1 cellular context compared by ENCODE assay signal in genomic region chr12:96371787-96372699, GRCh38.
TF ChIP-seq lines count a peak whose summit lies in the region.

No MANE protein-coding gene starts in this region.

TF ChIP-seq in GM23338, 12 proteins besides CTCF, POLR2A, EP300 and RAD21:
- TF ChIP-seq, protein P1, sequence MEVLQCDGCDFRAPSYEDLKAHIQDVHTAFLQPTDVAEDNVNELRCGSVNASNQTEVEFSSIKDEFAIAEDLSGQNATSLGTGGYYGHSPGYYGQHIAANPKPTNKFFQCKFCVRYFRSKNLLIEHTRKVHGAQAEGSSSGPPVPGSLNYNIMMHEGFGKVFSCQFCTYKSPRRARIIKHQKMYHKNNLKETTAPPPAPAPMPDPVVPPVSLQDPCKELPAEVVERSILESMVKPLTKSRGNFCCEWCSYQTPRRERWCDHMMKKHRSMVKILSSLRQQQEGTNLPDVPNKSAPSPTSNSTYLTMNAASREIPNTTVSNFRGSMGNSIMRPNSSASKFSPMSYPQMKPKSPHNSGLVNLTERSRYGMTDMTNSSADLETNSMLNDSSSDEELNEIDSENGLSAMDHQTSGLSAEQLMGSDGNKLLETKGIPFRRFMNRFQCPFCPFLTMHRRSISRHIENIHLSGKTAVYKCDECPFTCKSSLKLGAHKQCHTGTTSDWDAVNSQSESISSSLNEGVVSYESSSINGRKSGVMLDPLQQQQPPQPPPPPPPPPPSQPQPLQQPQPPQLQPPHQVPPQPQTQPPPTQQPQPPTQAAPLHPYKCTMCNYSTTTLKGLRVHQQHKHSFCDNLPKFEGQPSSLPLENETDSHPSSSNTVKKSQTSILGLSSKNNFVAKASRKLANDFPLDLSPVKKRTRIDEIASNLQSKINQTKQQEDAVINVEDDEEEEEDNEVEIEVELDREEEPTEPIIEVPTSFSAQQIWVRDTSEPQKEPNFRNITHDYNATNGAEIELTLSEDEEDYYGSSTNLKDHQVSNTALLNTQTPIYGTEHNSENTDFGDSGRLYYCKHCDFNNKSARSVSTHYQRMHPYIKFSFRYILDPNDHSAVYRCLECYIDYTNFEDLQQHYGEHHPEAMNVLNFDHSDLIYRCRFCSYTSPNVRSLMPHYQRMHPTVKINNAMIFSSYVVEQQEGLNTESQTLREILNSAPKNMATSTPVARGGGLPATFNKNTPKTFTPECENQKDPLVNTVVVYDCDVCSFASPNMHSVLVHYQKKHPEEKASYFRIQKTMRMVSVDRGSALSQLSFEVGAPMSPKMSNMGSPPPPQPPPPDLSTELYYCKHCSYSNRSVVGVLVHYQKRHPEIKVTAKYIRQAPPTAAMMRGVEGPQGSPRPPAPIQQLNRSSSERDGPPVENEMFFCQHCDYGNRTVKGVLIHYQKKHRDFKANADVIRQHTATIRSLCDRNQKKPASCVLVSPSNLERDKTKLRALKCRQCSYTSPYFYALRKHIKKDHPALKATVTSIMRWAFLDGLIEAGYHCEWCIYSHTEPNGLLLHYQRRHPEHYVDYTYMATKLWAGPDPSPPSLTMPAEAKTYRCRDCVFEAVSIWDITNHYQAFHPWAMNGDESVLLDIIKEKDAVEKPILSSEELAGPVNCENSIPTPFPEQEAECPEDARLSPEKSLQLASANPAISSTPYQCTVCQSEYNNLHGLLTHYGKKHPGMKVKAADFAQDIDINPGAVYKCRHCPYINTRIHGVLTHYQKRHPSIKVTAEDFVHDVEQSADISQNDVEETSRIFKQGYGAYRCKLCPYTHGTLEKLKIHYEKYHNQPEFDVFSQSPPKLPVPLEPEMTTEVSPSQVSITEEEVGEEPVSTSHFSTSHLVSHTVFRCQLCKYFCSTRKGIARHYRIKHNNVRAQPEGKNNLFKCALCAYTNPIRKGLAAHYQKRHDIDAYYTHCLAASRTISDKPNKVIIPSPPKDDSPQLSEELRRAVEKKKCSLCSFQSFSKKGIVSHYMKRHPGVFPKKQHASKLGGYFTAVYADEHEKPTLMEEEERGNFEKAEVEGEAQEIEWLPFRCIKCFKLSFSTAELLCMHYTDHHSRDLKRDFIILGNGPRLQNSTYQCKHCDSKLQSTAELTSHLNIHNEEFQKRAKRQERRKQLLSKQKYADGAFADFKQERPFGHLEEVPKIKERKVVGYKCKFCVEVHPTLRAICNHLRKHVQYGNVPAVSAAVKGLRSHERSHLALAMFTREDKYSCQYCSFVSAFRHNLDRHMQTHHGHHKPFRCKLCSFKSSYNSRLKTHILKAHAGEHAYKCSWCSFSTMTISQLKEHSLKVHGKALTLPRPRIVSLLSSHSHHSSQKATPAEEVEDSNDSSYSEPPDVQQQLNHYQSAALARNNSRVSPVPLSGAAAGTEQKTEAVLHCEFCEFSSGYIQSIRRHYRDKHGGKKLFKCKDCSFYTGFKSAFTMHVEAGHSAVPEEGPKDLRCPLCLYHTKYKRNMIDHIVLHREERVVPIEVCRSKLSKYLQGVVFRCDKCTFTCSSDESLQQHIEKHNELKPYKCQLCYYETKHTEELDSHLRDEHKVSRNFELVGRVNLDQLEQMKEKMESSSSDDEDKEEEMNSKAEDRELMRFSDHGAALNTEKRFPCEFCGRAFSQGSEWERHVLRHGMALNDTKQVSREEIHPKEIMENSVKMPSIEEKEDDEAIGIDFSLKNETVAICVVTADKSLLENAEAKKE (CRISPR knock-in tag; IDR thresholded peaks at IDR 0.05) = no peak
- TF ChIP-seq CREB1 (CRISPR knock-in tag; IDR thresholded peaks at IDR 0.05; ENCODE audit: low read depth) (no peak), EZH2 (IDR thresholded peaks at IDR 0.05; ENCODE audit: low read depth, unreplicated experiment) (no peak), EZH2phosphoT487 (IDR thresholded peaks at IDR 0.05; ENCODE audit: unreplicated experiment) (no peak), JUNB (IDR thresholded peaks at IDR 0.05; ENCODE audit: unreplicated experiment) (no peak), POLR2AphosphoS5 (IDR thresholded peaks at IDR 0.05; ENCODE audit: low read depth) (no peak), ZNF114 (CRISPR knock-in tag; IDR thresholded peaks at IDR 0.05) (no peak), NANOG (IDR thresholded peaks at IDR 0.05; ENCODE audit: borderline replicate concordance) (no peak), STAT1 (IDR thresholded peaks at IDR 0.05; ENCODE audit: unreplicated experiment) (no peak), ZNF331 (CRISPR knock-in tag; IDR thresholded peaks at IDR 0.05; ENCODE audit: low read depth) (no peak)
- TF ChIP-seq, protein P2, sequence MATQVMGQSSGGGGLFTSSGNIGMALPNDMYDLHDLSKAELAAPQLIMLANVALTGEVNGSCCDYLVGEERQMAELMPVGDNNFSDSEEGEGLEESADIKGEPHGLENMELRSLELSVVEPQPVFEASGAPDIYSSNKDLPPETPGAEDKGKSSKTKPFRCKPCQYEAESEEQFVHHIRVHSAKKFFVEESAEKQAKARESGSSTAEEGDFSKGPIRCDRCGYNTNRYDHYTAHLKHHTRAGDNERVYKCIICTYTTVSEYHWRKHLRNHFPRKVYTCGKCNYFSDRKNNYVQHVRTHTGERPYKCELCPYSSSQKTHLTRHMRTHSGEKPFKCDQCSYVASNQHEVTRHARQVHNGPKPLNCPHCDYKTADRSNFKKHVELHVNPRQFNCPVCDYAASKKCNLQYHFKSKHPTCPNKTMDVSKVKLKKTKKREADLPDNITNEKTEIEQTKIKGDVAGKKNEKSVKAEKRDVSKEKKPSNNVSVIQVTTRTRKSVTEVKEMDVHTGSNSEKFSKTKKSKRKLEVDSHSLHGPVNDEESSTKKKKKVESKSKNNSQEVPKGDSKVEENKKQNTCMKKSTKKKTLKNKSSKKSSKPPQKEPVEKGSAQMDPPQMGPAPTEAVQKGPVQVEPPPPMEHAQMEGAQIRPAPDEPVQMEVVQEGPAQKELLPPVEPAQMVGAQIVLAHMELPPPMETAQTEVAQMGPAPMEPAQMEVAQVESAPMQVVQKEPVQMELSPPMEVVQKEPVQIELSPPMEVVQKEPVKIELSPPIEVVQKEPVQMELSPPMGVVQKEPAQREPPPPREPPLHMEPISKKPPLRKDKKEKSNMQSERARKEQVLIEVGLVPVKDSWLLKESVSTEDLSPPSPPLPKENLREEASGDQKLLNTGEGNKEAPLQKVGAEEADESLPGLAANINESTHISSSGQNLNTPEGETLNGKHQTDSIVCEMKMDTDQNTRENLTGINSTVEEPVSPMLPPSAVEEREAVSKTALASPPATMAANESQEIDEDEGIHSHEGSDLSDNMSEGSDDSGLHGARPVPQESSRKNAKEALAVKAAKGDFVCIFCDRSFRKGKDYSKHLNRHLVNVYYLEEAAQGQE (IDR thresholded peaks at IDR 0.05; ENCODE audit: unreplicated experiment) = no peak
- TF ChIP-seq, protein P3, sequence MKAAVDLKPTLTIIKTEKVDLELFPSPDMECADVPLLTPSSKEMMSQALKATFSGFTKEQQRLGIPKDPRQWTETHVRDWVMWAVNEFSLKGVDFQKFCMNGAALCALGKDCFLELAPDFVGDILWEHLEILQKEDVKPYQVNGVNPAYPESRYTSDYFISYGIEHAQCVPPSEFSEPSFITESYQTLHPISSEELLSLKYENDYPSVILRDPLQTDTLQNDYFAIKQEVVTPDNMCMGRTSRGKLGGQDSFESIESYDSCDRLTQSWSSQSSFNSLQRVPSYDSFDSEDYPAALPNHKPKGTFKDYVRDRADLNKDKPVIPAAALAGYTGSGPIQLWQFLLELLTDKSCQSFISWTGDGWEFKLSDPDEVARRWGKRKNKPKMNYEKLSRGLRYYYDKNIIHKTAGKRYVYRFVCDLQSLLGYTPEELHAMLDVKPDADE (IDR thresholded peaks at IDR 0.05) = no peak
